Comparison of ENCODE assay signal across 9 cellular contexts in genomic region chrX:15815779-15816452, GRCh38. TPM values are rescaled to one million over a fixed set of nuclear protein-coding genes. Genes with fewer than 3 reads are reported as not detected.
DNase-seq lines count a peak whose midpoint lies in the region; ATAC-seq, FAIRE-seq and TF ChIP-seq lines count a peak whose summit lies in the region.
"Had no signal": no experiment of that assay in that cellular context is flagged by ENCODE, and none has a peak within 500 bp of the region (broad histone marks: within the 10 kb centered on the region; RNA-seq: fewer than 3 reads in every experiment).

No MANE protein-coding gene starts in this region.

- H3K4ac ChIP-seq in mesendoderm (ENCODE audit: low read depth, low read length): no peak overlapping the region

- H3K9me3 ChIP-seq in K562 (replicated peaks; ENCODE audit: control insufficient read depth, insufficient read depth, low read depth, low read length): no peaks in the 10 kb centered on the region

- H3K36me3 Mint-ChIP-seq in activated T-cell treated with anti-CD3 and anti-CD28 coated beads, Interleukin-2, amount 50 U/mL, for 4 hours (ENCODE audit: insufficient read depth): peaks cover 24% of the 10 kb centered on the region

- no peak overlapping the region for H2AK5ac ChIP-seq in mesendoderm (ENCODE audit: low read length)

- CTCF ChIA-PET in K562 (lab: Yijun Ruan, JAX; ENCODE audit: low intra/inter-chr PET ratio): no interaction called here

- H3K4me1 ChIP-seq in K562 (replicated peaks in 1 of 2; ENCODE audit: control insufficient read depth in 2 of 2, insufficient read depth in 2 of 2, low read length in 2 of 2): no peaks in the 10 kb centered on the region
- H3K4me1 ChIP-seq in mesendoderm (ENCODE audit: control insufficient read depth, low read depth, low read length): no peaks in the 10 kb centered on the region

- FAIRE-seq in K562 (lab: Jason Lieb, UNC): no peak
- FAIRE-seq: colon had no signal

- H3K4me3 ChIP-seq in H7 (ENCODE audit: insufficient read depth, low read depth, low read length): no peak overlapping the region
- no peak overlapping the region for H3K4me3 ChIP-seq in K562
- H3K4me3 ChIP-seq in mesendoderm (ENCODE audit: low read length): no peak overlapping the region

- H3K18ac ChIP-seq in mesendoderm (ENCODE audit: low read length): no peak overlapping the region

- H3K9me1 ChIP-seq in K562 (ENCODE audit: control insufficient read depth, insufficient read depth, low read length): no peaks in the 10 kb centered on the region

- in situ Hi-C loops in K562 (cut with MboI): no loop called here

- H3K9me3 Mint-ChIP-seq in activated T-cell treated with anti-CD3 and anti-CD28 coated beads, Interleukin-2, amount 50 U/mL, for 4 hours: no peaks in the 10 kb centered on the region

- no peak for TF ChIP-seq EP300 in K562 (IDR thresholded peaks at IDR 0.05; ENCODE audit: low read length)

- H3K23ac ChIP-seq in mesendoderm (ENCODE audit: low read length): no peak overlapping the region

- H3K27me3 Mint-ChIP-seq in activated T-cell treated with anti-CD3 and anti-CD28 coated beads, Interleukin-2, amount 50 U/mL, for 4 hours (ENCODE audit: low read depth): no peaks in the 10 kb centered on the region

- intact Hi-C loops in K562 (cut with micrococcal nuclease): no loop called here

- H4K8ac ChIP-seq in mesendoderm (ENCODE audit: low read depth, low read length): no peak overlapping the region

- DNase-seq in activated T-cell treated with anti-CD3 and anti-CD28 coated beads, Interleukin-2, amount 50 U/mL, for 4 hours: no peak
- no peak for DNase-seq in activated T-cell treated with anti-CD3 and anti-CD28 coated beads, Interleukin-2, amount 50 U/mL, for 1 hour
- DNase-seq in H7: peak; percentile 55
- DNase-seq in NCI-H69 (lab: John Stamatoyannopoulos, UW): peak; percentile 2
- DNase-seq in K562 (ENCODE audit: extremely low read depth in 1 of 4, low spot score in 3 of 4): peak; percentile 13 to 30 (median 14)
- DNase-seq in mesendoderm: peak; percentile 87
- DNase-seq in SKM-1 (lab: John Stamatoyannopoulos, UW; ENCODE audit: unreplicated experiment): no peak
- no peak for DNase-seq in foreskin melanocyte

- H3K79me2 ChIP-seq in K562 (ENCODE audit: control insufficient read depth, insufficient read depth, low read length): no peaks in the 10 kb centered on the region
- no peaks in the 10 kb centered on the region for H3K79me2 ChIP-seq in mesendoderm (ENCODE audit: control insufficient read depth, insufficient read depth, low read length)

- peaks cover 9% of the 10 kb centered on the region for H3K36me3 ChIP-seq in H7 (replicated peaks; ENCODE audit: control insufficient read depth, insufficient read depth, low read length)
- peaks cover 38% of the 10 kb centered on the region for H3K36me3 ChIP-seq in K562 (ENCODE audit: control insufficient read depth, insufficient read depth, low read length)
- no peaks in the 10 kb centered on the region for H3K36me3 ChIP-seq in mesendoderm (ENCODE audit: control insufficient read depth, insufficient read depth, low read length)

- no peak overlapping the region for H4K5ac ChIP-seq in mesendoderm (ENCODE audit: low read length)

- no peak overlapping the region for H3K4me3 Mint-ChIP-seq in activated T-cell treated with anti-CD3 and anti-CD28 coated beads, Interleukin-2, amount 50 U/mL, for 4 hours

- no peaks in the 10 kb centered on the region for H4K20me1 ChIP-seq in K562 (replicated peaks; ENCODE audit: control insufficient read depth, insufficient read depth, low read length)

- no peak overlapping the region for H2BK5ac ChIP-seq in mesendoderm (ENCODE audit: low read length)

- H2BK120ac ChIP-seq in mesendoderm (ENCODE audit: low read depth, low read length): no peak overlapping the region

- TF ChIP-seq POLR2A in K562 (conservative IDR thresholded peaks at IDR 0.05): no peak

- no peak overlapping the region for H2BK15ac ChIP-seq in mesendoderm (replicated peaks; ENCODE audit: low read depth)

- POLR2A ChIA-PET in K562 (lab: Yijun Ruan, JAX): interaction anchor here (0.9 to 1.1 kb wide), 2 partner anchors 26 to 30 kb away, joined by 3 to 5 read pairs; no protein-coding TSS in a partner anchor

- H3K4me2 ChIP-seq in K562 (ENCODE audit: insufficient read depth, low read length) (no peak overlapping the region), mesendoderm (ENCODE audit: low read length) (no peak overlapping the region)

- TF ChIP-seq CTCF in K562 (IDR thresholded peaks at IDR 0.05 in 2 of 3, conservative IDR thresholded peaks at IDR 0.05 in 1 of 3; ENCODE audit: insufficient read depth in 2 of 3, low read depth in 1 of 3, low read length in 3 of 3): peak; percentile 18 to 33 (median 31); a peak in 2 of 6 replicates

- H3K27me3 ChIP-seq in H7 (ENCODE audit: control insufficient read depth, insufficient read depth, low read length): no peaks in the 10 kb centered on the region
- H3K27me3 ChIP-seq in K562 (ENCODE audit: control insufficient read depth in 2 of 2, insufficient read depth in 2 of 2, low read length in 2 of 2): no peaks in the 10 kb centered on the region
- H3K27me3 ChIP-seq in mesendoderm (ENCODE audit: insufficient read depth, low read length, poor library complexity): no peaks in the 10 kb centered on the region

- H2AFZ ChIP-seq in K562 (ENCODE audit: low read depth, low read length): no peak overlapping the region

- WGBS in K562 (ENCODE audit: insufficient coverage, low coverage, missing lambda C conversion rate): 69% methylated on average over 8 of the region's 10 CpGs
- WGBS in mesendoderm (ENCODE audit: extremely low coverage, insufficient coverage, low lambda C conversion rate): no CpG with 5 or more reads among the region's 10 CpGs

- H3K9ac ChIP-seq in K562 (ENCODE audit: insufficient read depth in 1 of 2, low read depth in 2 of 2, low read length in 2 of 2): no peak overlapping the region
- H3K9ac ChIP-seq in mesendoderm (ENCODE audit: low read length): no peak overlapping the region

- no TSS peak for BruUV-seq in K562 (replicated peaks; lab: Mats Ljungman, UMichigan)

- no peaks in the 10 kb centered on the region for H3K79me1 ChIP-seq in mesendoderm (ENCODE audit: low read length)

- H3K4me1 Mint-ChIP-seq in activated T-cell treated with anti-CD3 and anti-CD28 coated beads, Interleukin-2, amount 50 U/mL, for 4 hours (ENCODE audit: low read depth): peaks cover 33% of the 10 kb centered on the region

- TF ChIP-seq RAD21 in K562 (CRISPR knock-in tag; conservative IDR thresholded peaks at IDR 0.05 in 1 of 2, IDR thresholded peaks at IDR 0.05 in 1 of 2): peak; percentile 31 to 57; a peak in 3 of 4 replicates

- peak overlapping the region; percentile 19 for H3K56ac ChIP-seq in mesendoderm (ENCODE audit: low read length)

- H3K27ac ChIP-seq in K562 (ENCODE audit: extremely low read depth, low read depth, low read length) (no peak overlapping the region), mesendoderm (ENCODE audit: low read depth, low read length) (peak overlapping the region; percentile 31)

- ATAC-seq in activated T-cell treated with anti-CD3 and anti-CD28 coated beads, Interleukin-2, amount 50 U/mL, for 4 hours: peak; percentile 72
- peak; percentile 86 for ATAC-seq in K562

RNA-seq across cellular contexts. Expression of gene ZRSR2, which starts 25.6 kb away (rescaled TPM):
- total RNA-seq in activated T-cell treated with anti-CD3 and anti-CD28 coated beads, Interleukin-2, amount 50 U/mL, for 4 hours: 10 to 100 TPM; 12.8 to 20.6 (median 14.8) TPM
- 6.1 and 8.4 TPM in 2 replicates for total RNA-seq in H7 (2014; rRNA removed; shearing (Covaris generic))
- 6.6 and 18.6 TPM in 2 replicates for total RNA-seq in K562 (2011; cell fraction: chromatin; rRNA removed; ENCODE audit: low replicate concordance)
- 4.5 and 6.1 TPM in 2 replicates for total RNA-seq in K562 (2011; cell fraction: nucleolus; rRNA removed)
- 8.9 and 9.4 TPM in 2 replicates for total RNA-seq in K562 (2011; cell fraction: nucleoplasm; rRNA removed)
- 5.7 and 8.6 TPM in 2 replicates for total RNA-seq in K562 (2014; rRNA removed)
- 8.6 and 10.4 TPM in 2 replicates for total RNA-seq in K562 (2014; rRNA removed; fragmentation: Illumina TruSeq; extraction: Trizol)
- total RNA-seq in K562 (2015; rRNA removed; fragmentation: Illumina TruSeq; extraction: Trizol): 10.9 and 11.0 TPM in 2 replicates
- total RNA-seq in K562 (2021): 6.3 and 6.7 TPM in 2 replicates
- 10.8 and 11.1 TPM in 2 replicates for polyA plus RNA-seq in K562 (2011; rRNA removed)
- 1.8 and 4.2 TPM in 2 replicates for polyA plus RNA-seq in K562 (2011; cell fraction: cytosol; rRNA removed)
- 11.3 and 16.1 TPM in 2 replicates for polyA plus RNA-seq in K562 (2011; cell fraction: nucleus; rRNA removed)
- polyA plus RNA-seq in K562 (2012): 9.9 and 11.0 TPM in 2 replicates
- 16.2 and 19.5 TPM in 2 replicates for polyA plus RNA-seq in K562 (2014; fragmentation: Illumina TruSeq; extraction: Trizol)
- 1 to 10 TPM; 3.5 to 6.9 TPM for polyA plus RNA-seq in K562 (2014; fragmentation: Nextera tagmentation; extraction: Ambion mirVana)
- polyA plus RNA-seq in K562 (2014; rRNA removed): 13.8 and 16.4 TPM in 2 replicates
- 6.1 TPM in 2 replicates for polyA minus RNA-seq in K562 (2011; rRNA and poly(A)+ RNA removed)
- polyA minus RNA-seq in K562 (2011; cell fraction: cytosol; rRNA and poly(A)+ RNA removed): 2.3 TPM in 1 of 2 replicates, not detected in the other
- 2.8 and 5.0 TPM in 2 replicates for polyA minus RNA-seq in K562 (2011; cell fraction: nucleus; rRNA and poly(A)+ RNA removed)
- 12.3 TPM for polyA plus RNA-seq in mesendoderm (2013, experiment 1 of 2)
- polyA plus RNA-seq in mesendoderm (2013, experiment 2 of 2): 12.9 TPM

RNA-seq across cellular contexts. Expression of gene AP1S2, which starts 38.7 kb away (rescaled TPM):
- 10 to 100 TPM; 24.0 to 26.4 (median 24.9) TPM for total RNA-seq in activated T-cell treated with anti-CD3 and anti-CD28 coated beads, Interleukin-2, amount 50 U/mL, for 4 hours
- total RNA-seq in H7 (2014; rRNA removed; shearing (Covaris generic)): 287 and 472 TPM in 2 replicates
- total RNA-seq in K562 (2011; cell fraction: chromatin; rRNA removed; ENCODE audit: low replicate concordance): 7.3 and 19.3 TPM in 2 replicates
- 1.5 and 2.8 TPM in 2 replicates for total RNA-seq in K562 (2011; cell fraction: nucleolus; rRNA removed)
- 6.5 and 14.2 TPM in 2 replicates for total RNA-seq in K562 (2011; cell fraction: nucleoplasm; rRNA removed)
- total RNA-seq in K562 (2014; rRNA removed) (24.7 and 26.0 TPM in 2 replicates), K562 (2014; rRNA removed; fragmentation: Illumina TruSeq; extraction: Trizol) (39.7 and 44.9 TPM in 2 replicates), K562 (2015; rRNA removed; fragmentation: Illumina TruSeq; extraction: Trizol) (56.4 and 64.2 TPM in 2 replicates), K562 (2021) (24.0 and 26.2 TPM in 2 replicates)
- polyA plus RNA-seq in K562 (2011; rRNA removed) (15.3 and 25.8 TPM in 2 replicates), K562 (2014; fragmentation: Illumina TruSeq; extraction: Trizol) (25.6 and 37.5 TPM in 2 replicates), K562 (2014; fragmentation: Nextera tagmentation; extraction: Ambion mirVana) (10 to 100 TPM; 11.1 to 13.7 TPM), K562 (2014; rRNA removed) (24.3 and 37.8 TPM in 2 replicates)
- polyA plus RNA-seq in K562 (2011; cell fraction: cytosol; rRNA removed): 3.1 and 7.4 TPM in 2 replicates
- 4.8 and 7.5 TPM in 2 replicates for polyA plus RNA-seq in K562 (2011; cell fraction: nucleus; rRNA removed)
- polyA plus RNA-seq in K562 (2012): 32.1 and 80.1 TPM in 2 replicates
- 25.6 TPM in 2 replicates for polyA minus RNA-seq in K562 (2011; rRNA and poly(A)+ RNA removed)
- polyA minus RNA-seq in K562 (2011; cell fraction: cytosol; rRNA and poly(A)+ RNA removed): 7.1 and 11.5 TPM in 2 replicates
- polyA minus RNA-seq in K562 (2011; cell fraction: nucleus; rRNA and poly(A)+ RNA removed): 4.4 and 6.7 TPM in 2 replicates
- 63.6 TPM for polyA plus RNA-seq in mesendoderm (2013, experiment 1 of 2)
- polyA plus RNA-seq in mesendoderm (2013, experiment 2 of 2): 64.5 TPM

Comparison
In these comparisons a context has a peak if more than half of its experiments do, and no peak if none do; other contexts are left out.
1. DNase-seq: peak in H7 (single experiment), NCI-H69 (single experiment), K562 (4 of 4) and mesendoderm (single experiment); none in activated T-cell treated with anti-CD3 and anti-CD28 coated beads, Interleukin-2, amount 50 U/mL, for 4 hours (single experiment), activated T-cell treated with anti-CD3 and anti-CD28 coated beads, Interleukin-2, amount 50 U/mL, for 1 hour (single experiment), SKM-1 (single experiment) and foreskin melanocyte (single experiment).